Comparison of ENCODE assay signal across 2 cellular contexts in the genomic region with DNA sequence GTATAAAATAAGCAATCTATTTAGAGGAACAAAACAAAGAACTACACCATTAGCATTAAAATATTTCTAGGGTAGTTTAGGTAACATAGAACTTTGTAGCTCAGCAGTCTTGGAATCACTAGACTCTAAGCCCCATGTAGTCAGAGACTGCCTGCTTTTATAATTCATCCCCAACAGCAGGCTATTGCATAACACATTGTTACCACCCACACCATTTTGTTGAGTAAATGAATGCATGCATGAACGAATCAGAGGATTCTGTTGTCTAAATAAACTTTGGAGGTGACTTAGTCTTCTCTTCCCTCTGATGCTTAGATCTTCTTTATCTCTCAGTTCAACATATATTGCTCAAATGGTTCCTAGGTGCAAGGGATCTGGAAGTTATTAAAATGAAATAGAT.
TF ChIP-seq lines count a peak whose summit lies in the region.

No MANE protein-coding gene starts in this region.

TF ChIP-seq in HepG2, 621 proteins besides CTCF, POLR2A, EP300 and RAD21:
- peak; percentile 11; the same call in 1 of the 2 replicates for TF ChIP-seq CEBPB (IDR thresholded peaks at IDR 0.05; ENCODE audit: borderline replicate concordance, low read depth, low read length)
- TF ChIP-seq ZFP36 (IDR thresholded peaks at IDR 0.05; ENCODE audit: borderline replicate concordance, low read depth, low read length, partially characterized antibody): no peak

TF ChIP-seq in H1, 55 proteins besides CTCF, POLR2A, EP300 and RAD21 (continued from another document):
- TF ChIP-seq CEBPB (IDR thresholded peaks at IDR 0.05; ENCODE audit: low read depth, low read length): peak; percentile 65; the same call in 1 of the 2 replicates
